ENCODE assay signal across 26 cellular contexts in genomic region chr1:220164116-220164515, GRCh38.
"Had no signal": no experiment of that assay in that cellular context is flagged by ENCODE, and none has a peak within 500 bp of the region (broad histone marks: within the 10 kb centered on the region; RNA-seq: fewer than 3 reads in every experiment).

No MANE protein-coding gene starts in this region.

- H3K79me2 ChIP-seq: hepatocyte had no signal

- H3K9ac ChIP-seq: neural progenitor cell had no signal

- H3K36me3 ChIP-seq: ovary had no signal

- ATAC-seq: lower lobe of right lung; natural killer cell treated with Interleukin-12 subunit alpha and Interleukin-12 subunit beta and Interleukin-15 and Interleukin-18, amount 100 ng/mL, for 72 hours; psoas muscle; sciatic nerve; stimulated activated effector memory CD8-positive, alpha-beta T cell treated with anti-CD3 and anti-CD28 coated beads, Interleukin-12 subunit alpha, Interleukin-12 subunit beta, amount 100 ng/mL, for 72 hours had no signal

- H3K4me2 ChIP-seq: hepatocyte, neural progenitor cell had no signal

- H2AFZ ChIP-seq: hepatocyte, neural progenitor cell had no signal

- H3K27ac ChIP-seq: coronary artery, esophagus squamous epithelium, hepatocyte, left ventricle myocardium inferior, lower lobe of right lung, neural progenitor cell, ovary, psoas muscle, stomach, thyroid gland, vagina had no signal

- H3K4me3 ChIP-seq: coronary artery, esophagus squamous epithelium, hepatocyte, left ventricle myocardium inferior, lower lobe of right lung, neural progenitor cell, ovary, psoas muscle, stomach, thyroid gland, vagina had no signal

- H3K27me3 ChIP-seq: esophagus squamous epithelium, hepatocyte, neural progenitor cell, ovary, stomach, thyroid gland, vagina had no signal

- H3K4me1 ChIP-seq: esophagus squamous epithelium, left ventricle myocardium inferior, lower lobe of right lung, neural progenitor cell, psoas muscle, stomach, thyroid gland, vagina had no signal

- DNase-seq: dermis blood vessel endothelial cell; effector memory CD4-positive, alpha-beta T cell; esophagus squamous epithelium; foreskin melanocyte; head of caudate nucleus; kidney; left ventricle myocardium inferior; lower lobe of right lung; naive B cell; ovary; posterior cingulate gyrus; psoas muscle; retina; stimulated activated CD4-positive, alpha-beta T cell treated with anti-CD3 and anti-CD28 coated beads, Interleukin-2, amount 100 ng/mL, for 24 hours; stimulated activated CD4-positive, alpha-beta T cell treated with anti-CD3 and anti-CD28 coated beads, Interleukin-4, amount 100 ng/mL, for 24 hours; stimulated activated naive CD4-positive, alpha-beta T cell treated with Interleukin-2 at 50 U/mL for 16 hours; stomach; thyroid gland; trophoblast cell had no signal

- H3K9me3 ChIP-seq: esophagus squamous epithelium, left ventricle myocardium inferior, lower lobe of right lung, ovary, psoas muscle, stomach, thyroid gland, vagina had no signal
